8 cellular contexts compared by ENCODE assay signal in the genomic region with DNA sequence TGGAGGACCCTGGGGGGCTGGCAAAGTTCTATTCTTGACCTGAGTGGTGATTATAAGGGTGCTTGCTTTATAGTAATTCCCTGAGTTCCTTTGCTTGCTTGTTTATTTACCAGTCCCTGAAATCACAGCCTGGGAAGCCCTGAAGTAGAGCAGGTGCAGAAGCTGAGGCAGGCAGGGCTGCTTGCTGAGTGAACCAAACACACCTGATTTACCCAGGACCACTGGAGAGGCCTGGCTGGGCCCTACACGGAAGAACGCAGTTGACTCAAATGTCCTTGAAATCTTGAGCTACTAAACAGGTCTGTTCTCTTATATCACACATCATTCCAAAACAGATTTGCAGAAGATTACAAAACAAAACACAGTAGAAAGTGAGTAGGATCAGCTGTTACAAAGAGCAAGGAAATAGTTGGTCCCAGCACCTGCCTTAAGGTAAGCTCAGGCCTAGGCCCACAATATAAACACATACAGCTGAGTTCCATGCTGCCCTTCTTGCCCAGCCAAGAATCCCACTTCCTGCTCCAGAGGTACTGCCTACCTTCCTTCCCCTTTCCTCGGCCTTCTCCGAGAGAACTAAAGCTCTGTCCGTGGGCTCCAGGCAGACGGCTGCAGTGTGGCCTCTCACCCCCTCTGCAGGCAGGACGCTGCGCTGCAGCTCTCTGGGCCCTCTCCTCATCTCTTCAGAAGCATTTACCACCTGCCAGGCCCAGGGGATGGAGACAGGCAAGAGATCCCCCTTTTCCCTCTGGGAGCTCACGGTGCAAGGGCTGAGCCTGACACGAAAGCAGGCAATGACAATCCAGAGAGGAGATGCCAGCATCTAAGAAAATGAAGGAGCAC. TPM values are rescaled to one million over a fixed set of nuclear protein-coding genes. Genes with fewer than 3 reads are reported as not detected.
A peak's percentile ranks its signal among the peaks of the same experiment; 100 is the strongest.
DNase-seq lines count a peak whose midpoint lies in the region; ATAC-seq, FAIRE-seq and TF ChIP-seq lines count a peak whose summit lies in the region.

No MANE protein-coding gene starts in this region.

- TF ChIP-seq CTCF in choroid plexus epithelial cell (conservative IDR thresholded peaks at IDR 0.05; ENCODE audit: low read depth, low read length) (peak; percentile 99), HepG2 (CRISPR knock-in tag; IDR thresholded peaks at IDR 0.05) (peak; percentile 95)

- ATAC-seq in GM18867 (IDR thresholded peaks at IDR 0.05; ENCODE audit: unreplicated experiment): peak; percentile 91
- ATAC-seq in HG03159 (IDR thresholded peaks at IDR 0.05; ENCODE audit: unreplicated experiment): peak; percentile 89
- peak; percentile 97 for ATAC-seq in HepG2

- no peaks in the 10 kb centered on the region for H3K79me2 ChIP-seq in HepG2 (ENCODE audit: insufficient read depth, low read length)

- FAIRE-seq in HepG2 (lab: Jason Lieb, UNC): no peak

- no peak overlapping the region for H3K4me2 ChIP-seq in HepG2 (ENCODE audit: low read depth, low read length)

- in situ Hi-C loops in ACHN (cut with HindIII; ENCODE audit: low pct_ligation_motif_present, low pct_unique_long_range_greater_than_20kb, low sequenced_read_pairs): loop anchor here (25.0 kb wide), 1 partner anchor 125 kb away; the partner anchor contains the start of gene NRIP3
- in situ Hi-C loops in HepG2 (cut with HindIII; ENCODE audit: extremely low pct_ligation_motif_present, low pct_unique_long_range_greater_than_20kb): loop anchor here (10.0 kb wide), 1 partner anchor 223 kb away; the partner anchor contains the start of gene AKIP1

- intact Hi-C loops in HepG2 (cut with micrococcal nuclease; ENCODE audit: unreplicated experiment): loop anchor here (1.0 to 2.0 kb wide), 2 partner anchors 122 to 223 kb away; no protein-coding TSS in a partner anchor

- DNase-seq in ACHN (peak; percentile 73), NCI-H446 treated with DMSO at 0.1 percent for 48 hours (lab: John Stamatoyannopoulos, UW) (peak; percentile 19), choroid plexus epithelial cell (ENCODE audit: low read depth) (peak; percentile 84), HepG2 (ENCODE audit: low spot score) (peak; percentile 39)
- DNase-seq in activated CD4-positive, alpha-beta T cell treated with anti-CD3 and anti-CD28 coated beads for 4 hours: peak; percentile 52 to 68
- DNase-seq in stimulated activated CD4-positive, alpha-beta T cell treated with anti-CD3 and anti-CD28 coated beads, TNF-alpha, amount 100 ng/mL, for 4 hours (ENCODE audit: low read depth in 3 of 3): peak; percentile 43 to 53 (median 46)

- TF ChIP-seq EP300 in HepG2 (IDR thresholded peaks at IDR 0.05; ENCODE audit: low read depth in 2 of 2, low read length in 2 of 2): no peak
- no peak for TF ChIP-seq EP300 in HepG2 (CRISPR knock-in tag; IDR thresholded peaks at IDR 0.05; ENCODE audit: borderline replicate concordance)

- WGBS in HepG2 (ENCODE audit: low lambda C conversion rate): 63% methylated on average over 4 of the region's 10 CpGs

- CTCF ChIA-PET in HepG2 (lab: Yijun Ruan, JAX; ENCODE audit: low intra/inter-chr PET ratio, low total read pairs): interaction anchor here (1.1 to 2.3 kb wide), 2 partner anchors 122 to 224 kb away, joined by 4 to 19 read pairs; no protein-coding TSS in a partner anchor

- POLR2A ChIA-PET in HepG2 (lab: Yijun Ruan, JAX): interaction anchor here (1.2 to 2.0 kb wide), 2 partner anchors 173 to 323 kb away, joined by 4 to 5 read pairs; partner anchors contain the start of gene ZNF143

- H3K27me3 ChIP-seq in HepG2 (ENCODE audit: control insufficient read depth in 1 of 2, insufficient read depth in 2 of 2, low read length in 2 of 2): no peaks in the 10 kb centered on the region

- no peak overlapping the region for H3K9ac ChIP-seq in HepG2 (ENCODE audit: insufficient read depth, low read depth, low read length)

- TF ChIP-seq RAD21 in HepG2 (CRISPR knock-in tag; IDR thresholded peaks at IDR 0.05): peak; percentile 86

- peaks cover 4% of the 10 kb centered on the region; the same call in 1 of the 2 replicates for H4K20me1 ChIP-seq in HepG2 (ENCODE audit: insufficient read depth, low read length)

- no peak overlapping the region for H3K27ac ChIP-seq in HepG2 (ENCODE audit: extremely low read length, insufficient read depth, low read length)

- no TSS peak for BruUV-seq in HepG2 (replicated peaks; lab: Mats Ljungman, UMichigan)

- H3K4me1 ChIP-seq in HepG2 (ENCODE audit: insufficient read depth, low read length): peaks cover 20% of the 10 kb centered on the region; the same call in 1 of the 2 replicates

- no peaks in the 10 kb centered on the region for H3K9me3 ChIP-seq in HepG2 (ENCODE audit: low read length)

- TF ChIP-seq POLR2A in HepG2 (IDR thresholded peaks at IDR 0.05; ENCODE audit: insufficient read depth in 1 of 2, low read depth in 2 of 2, low read length in 2 of 2): no peak

- H3K4me3 ChIP-seq in choroid plexus epithelial cell (ENCODE audit: low read depth, low read length): no peak overlapping the region
- no peak overlapping the region for H3K4me3 ChIP-seq in HepG2 (replicated peaks in 1 of 3; ENCODE audit: insufficient read depth in 1 of 3, low read depth in 2 of 3, low read length in 3 of 3)

- H2AFZ ChIP-seq in HepG2 (ENCODE audit: low read length): no peak overlapping the region

- peaks cover 16 to 49% of the 10 kb centered on the region in 2 experiments for H3K36me3 ChIP-seq in HepG2 (replicated peaks in 1 of 2; ENCODE audit: control insufficient read depth in 1 of 2, insufficient read depth in 2 of 2, low read length in 2 of 2)

TF ChIP-seq in HepG2, 621 proteins besides CTCF, POLR2A, EP300 and RAD21 (continues in another document):
- TF ChIP-seq ZNF605 (CRISPR knock-in tag; IDR thresholded peaks at IDR 0.05): no peak
- TF ChIP-seq ZNF350 (CRISPR knock-in tag; IDR thresholded peaks at IDR 0.05; ENCODE audit: borderline replicate concordance, low read depth): 0 out of 2 replicates have a peak, but pooled peaks have one; percentile 38
- TF ChIP-seq PAWR (CRISPR knock-in tag; IDR thresholded peaks at IDR 0.05; ENCODE audit: borderline replicate concordance): no peak
- TF ChIP-seq CENPX (CRISPR knock-in tag; IDR thresholded peaks at IDR 0.05): no peak
- no peak for TF ChIP-seq NFIB (CRISPR knock-in tag; IDR thresholded peaks at IDR 0.05; ENCODE audit: borderline replicate concordance)
- no peak for TF ChIP-seq BHLHE40 (IDR thresholded peaks at IDR 0.05; ENCODE audit: low read length)
- TF ChIP-seq FOSL2 (CRISPR knock-in tag; IDR thresholded peaks at IDR 0.05): 0 out of 2 replicates have a peak, but pooled peaks have one; percentile 6
- TF ChIP-seq SMC3 (IDR thresholded peaks at IDR 0.05; ENCODE audit: low read length): peak; percentile 47; the same call in 1 of the 2 replicates
- TF ChIP-seq, protein P1, sequence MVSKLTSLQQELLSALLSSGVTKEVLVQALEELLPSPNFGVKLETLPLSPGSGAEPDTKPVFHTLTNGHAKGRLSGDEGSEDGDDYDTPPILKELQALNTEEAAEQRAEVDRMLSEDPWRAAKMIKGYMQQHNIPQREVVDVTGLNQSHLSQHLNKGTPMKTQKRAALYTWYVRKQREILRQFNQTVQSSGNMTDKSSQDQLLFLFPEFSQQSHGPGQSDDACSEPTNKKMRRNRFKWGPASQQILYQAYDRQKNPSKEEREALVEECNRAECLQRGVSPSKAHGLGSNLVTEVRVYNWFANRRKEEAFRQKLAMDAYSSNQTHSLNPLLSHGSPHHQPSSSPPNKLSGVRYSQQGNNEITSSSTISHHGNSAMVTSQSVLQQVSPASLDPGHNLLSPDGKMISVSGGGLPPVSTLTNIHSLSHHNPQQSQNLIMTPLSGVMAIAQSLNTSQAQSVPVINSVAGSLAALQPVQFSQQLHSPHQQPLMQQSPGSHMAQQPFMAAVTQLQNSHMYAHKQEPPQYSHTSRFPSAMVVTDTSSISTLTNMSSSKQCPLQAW (CRISPR knock-in tag; IDR thresholded peaks at IDR 0.05): peak; percentile 79
- TF ChIP-seq, protein P2, sequence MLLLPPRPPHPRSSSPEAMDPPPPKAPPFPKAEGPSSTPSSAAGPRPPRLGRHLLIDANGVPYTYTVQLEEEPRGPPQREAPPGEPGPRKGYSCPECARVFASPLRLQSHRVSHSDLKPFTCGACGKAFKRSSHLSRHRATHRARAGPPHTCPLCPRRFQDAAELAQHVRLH (CRISPR knock-in tag; IDR thresholded peaks at IDR 0.05; ENCODE audit: borderline replicate concordance, low read depth): no peak
- TF ChIP-seq XRCC5 (optimal IDR thresholded peaks at IDR 0.05; ENCODE audit: low read length): peak; percentile 87
- 0 out of 2 replicates have a peak, but pooled peaks have one; percentile 20 for TF ChIP-seq MED1 (CRISPR knock-in tag; IDR thresholded peaks at IDR 0.05)
- no peak for TF ChIP-seq ESRRA (CRISPR knock-in tag; IDR thresholded peaks at IDR 0.05; ENCODE audit: low read depth)
- no peak for TF ChIP-seq NBN (conservative IDR thresholded peaks at IDR 0.05)
- no peak for TF ChIP-seq U2AF1 (optimal IDR thresholded peaks at IDR 0.05; ENCODE audit: low read depth, low read length)
- no peak for TF ChIP-seq ZNF670 (CRISPR knock-in tag; IDR thresholded peaks at IDR 0.05; ENCODE audit: borderline replicate concordance)

RNA-seq across cellular contexts. Expression of gene SCUBE2, which starts 46.1 kb away (rescaled TPM):
- total RNA-seq in HepG2 (2016; rRNA removed; fragmentation: Illumina TruSeq; extraction: Trizol): not detected in 2 replicates
- total RNA-seq in HepG2 (2016; cell fraction: cytosol; rRNA removed; fragmentation: Illumina TruSeq; extraction: Trizol; ENCODE audit: low read depth): 0.09 TPM in 1 of 2 replicates, not detected in the other
- total RNA-seq in HepG2 (2016; cell fraction: insoluble cytoplasmic fraction; rRNA removed; fragmentation: Illumina TruSeq; extraction: Trizol): not detected in 2 replicates
- total RNA-seq in HepG2 (2016; cell fraction: membrane; rRNA removed; fragmentation: Illumina TruSeq; extraction: Trizol): not detected in 2 replicates
- total RNA-seq in HepG2 (2016; cell fraction: nucleus; rRNA removed; fragmentation: Illumina TruSeq; extraction: Trizol): not detected in 2 replicates
- 0.09 TPM in 1 of 2 replicates, not detected in the other for polyA plus RNA-seq in HepG2 (2011; rRNA removed)
- 0.03 TPM in 1 of 2 replicates, not detected in the other for polyA plus RNA-seq in HepG2 (2011; cell fraction: cytosol; rRNA removed)
- 0.19 and 0.24 TPM in 2 replicates for polyA plus RNA-seq in HepG2 (2011; cell fraction: nucleus; rRNA removed)
- 0.35 TPM in 1 of 2 replicates, not detected in the other for polyA plus RNA-seq in HepG2 (2012)
- not detected in 2 replicates for polyA plus RNA-seq in HepG2 (2016; cell fraction: cytosol; fragmentation: Illumina TruSeq; extraction: Trizol; ENCODE audit: low read depth)
- polyA plus RNA-seq in HepG2 (2016; cell fraction: insoluble cytoplasmic fraction; fragmentation: Illumina TruSeq; extraction: Trizol; ENCODE audit: low read depth): not detected in 2 replicates
- polyA plus RNA-seq in HepG2 (2016; cell fraction: membrane; fragmentation: Illumina TruSeq; extraction: Trizol; ENCODE audit: low read depth): not detected in 2 replicates
- not detected in 2 replicates for polyA plus RNA-seq in HepG2 (2016; cell fraction: nucleus; fragmentation: Illumina TruSeq; extraction: Trizol; ENCODE audit: insufficient read depth, low read depth)
- polyA minus RNA-seq in HepG2 (2011; rRNA and poly(A)+ RNA removed; ENCODE audit: low replicate concordance): 0.82 TPM in 1 of 2 replicates, not detected in the other
- polyA minus RNA-seq in HepG2 (2011; cell fraction: cytosol; rRNA and poly(A)+ RNA removed): not detected in 2 replicates
- 0.90 and 2.0 TPM in 2 replicates for polyA minus RNA-seq in HepG2 (2011; cell fraction: nucleus; rRNA and poly(A)+ RNA removed)

Comparison
In these comparisons a context has a peak if more than half of its experiments do, and no peak if none do; other contexts are left out.
1. DNase-seq: peak in every context shown above with its lines; median percentile 84 in choroid plexus epithelial cell; 73 in ACHN; 60 in activated CD4-positive, alpha-beta T cell treated with anti-CD3 and anti-CD28 coated beads for 4 hours; 46 in stimulated activated CD4-positive, alpha-beta T cell treated with anti-CD3 and anti-CD28 coated beads, TNF-alpha, amount 100 ng/mL, for 4 hours; 39 in HepG2; 19 in NCI-H446 treated with DMSO at 0.1 percent for 48 hours.